18 cellular contexts compared by ENCODE assay signal in the genomic region with DNA sequence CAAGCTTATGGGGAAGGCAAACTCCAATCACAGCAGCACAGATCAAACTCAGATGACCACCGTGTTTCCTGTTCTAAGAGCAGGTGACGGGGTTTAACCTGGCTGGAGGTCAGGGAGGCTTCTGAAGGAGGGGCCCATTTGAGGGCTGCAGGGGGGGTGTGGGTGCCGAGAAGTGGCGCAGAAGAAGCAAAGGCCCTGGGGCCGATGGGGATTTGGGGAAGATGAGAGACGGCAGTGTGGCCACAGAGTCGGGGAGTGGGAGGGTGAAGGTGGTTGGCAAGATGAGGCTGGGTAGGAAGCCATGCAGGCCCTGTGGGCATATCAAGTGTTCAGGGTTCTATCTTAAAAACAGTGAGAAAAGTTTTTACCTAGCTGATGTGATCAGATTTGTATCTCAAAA.
DNase-seq lines count a peak whose midpoint lies in the region; ATAC-seq, FAIRE-seq and TF ChIP-seq lines count a peak whose summit lies in the region.
"Had no signal": no experiment of that assay in that cellular context is flagged by ENCODE, and none has a peak within 500 bp of the region (broad histone marks: within the 10 kb centered on the region; RNA-seq: fewer than 3 reads in every experiment).

No MANE protein-coding gene starts in this region.

- peaks cover 7% of the 10 kb centered on the region; the same call in 1 of the 2 replicates for H3K36me3 ChIP-seq in RWPE2 (ENCODE audit: low read depth)
- peaks cover 0 to 3% of the 10 kb centered on the region in 2 donors for H3K36me3 ChIP-seq in kidney (ENCODE audit: control insufficient read depth in 1 of 2, insufficient read depth in 2 of 2, low read length in 2 of 2)

- H3K27me3 Mint-ChIP-seq in activated T-cell treated with anti-CD3 and anti-CD28 coated beads, Interleukin-2, amount 50 U/mL, for 24 hours, result no peaks in the 10 kb centered on the region
- H3K27me3 Mint-ChIP-seq in stimulated activated memory B cell treated with anti-CD40 and anti-IgM and Interleukin-4, amounts not matched to agents 10 μg/mL and 1 μg/mL and 100 μg/mL, for 72 hours, result no peaks in the 10 kb centered on the region

- peak; percentile 22 for DNase-seq in activated T-cell treated with anti-CD3 and anti-CD28 coated beads, Interleukin-2, amount 50 U/mL, for 24 hours
- no peak for DNase-seq in activated T-cell treated with anti-CD3 and anti-CD28 coated beads, Interleukin-2, amount 50 U/mL, for 48 hours
- peak; percentile 34 for DNase-seq in RWPE2 (ENCODE audit: low spot score)
- no peak for DNase-seq in kidney
- DNase-seq in GM19239 (ENCODE audit: insufficient read length, low spot score), result no peak
- no peak for DNase-seq in NCI-H524 treated with DMSO at 0.1 percent for 48 hours (lab: John Stamatoyannopoulos, UW)
- no peak for DNase-seq in NCI-H2196 (lab: John Stamatoyannopoulos, UW; ENCODE audit: unreplicated experiment)
- DNase-seq: COR-L47, HFFc6, KG1, NCI-H1048, NCI-H1436 treated with DMSO at 0.1 percent for 48 hours, NCI-H2081 treated with DMSO at 0.1 percent for 48 hours, NCI-H510A treated with DMSO at 0.1 percent for 48 hours, PC-9 had no signal

- ATAC-seq in RWPE2 (ENCODE audit: low read depth), result no peak
- no peak for ATAC-seq in stimulated activated memory B cell treated with anti-CD40 and anti-IgM and Interleukin-4, amounts not matched to agents 10 μg/mL and 1 μg/mL and 100 μg/mL, for 72 hours
- ATAC-seq: GM23338 had no signal

- H3K4me3 Mint-ChIP-seq in activated T-cell treated with anti-CD3 and anti-CD28 coated beads, Interleukin-2, amount 50 U/mL, for 24 hours, result no peak overlapping the region
- no peak overlapping the region for H3K4me3 Mint-ChIP-seq in stimulated activated memory B cell treated with anti-CD40 and anti-IgM and Interleukin-4, amounts not matched to agents 10 μg/mL and 1 μg/mL and 100 μg/mL, for 72 hours
- H3K4me3 Mint-ChIP-seq: GM23338, HFFc6 had no signal

- no peaks in the 10 kb centered on the region for H3K27me3 ChIP-seq in RWPE2 (ENCODE audit: insufficient read depth, poor library complexity, severe bottlenecking)

- TF ChIP-seq CTCF in RWPE2 (IDR thresholded peaks at IDR 0.05; ENCODE audit: poor library complexity, severe bottlenecking), result no peak
- TF ChIP-seq CTCF in kidney (IDR thresholded peaks at IDR 0.05; ENCODE audit: borderline replicate concordance, extremely low read depth, insufficient read depth), result no peak

- no peaks in the 10 kb centered on the region for H3K9me3 Mint-ChIP-seq in activated T-cell treated with anti-CD3 and anti-CD28 coated beads, Interleukin-2, amount 50 U/mL, for 24 hours
- H3K9me3 Mint-ChIP-seq in stimulated activated memory B cell treated with anti-CD40 and anti-IgM and Interleukin-4, amounts not matched to agents 10 μg/mL and 1 μg/mL and 100 μg/mL, for 72 hours, result no peaks in the 10 kb centered on the region
- H3K9me3 Mint-ChIP-seq: GM23338, HFFc6 had no signal

- H3K9ac ChIP-seq in kidney (ENCODE audit: low read length in 2 of 2), result peak overlapping the region in 1 of 2 donors; percentile 51

- H3K4me3 ChIP-seq in RWPE2 (ENCODE audit: severe bottlenecking), result no peak overlapping the region
- H3K4me3 ChIP-seq in kidney (ENCODE audit: low read length in 2 of 2), result no peak overlapping the region
- H3K4me3 ChIP-seq: GM23338, PC-9 had no signal

- H3K9me3 ChIP-seq in RWPE2 (ENCODE audit: severe bottlenecking), result no peaks in the 10 kb centered on the region
- H3K9me3 ChIP-seq in kidney (ENCODE audit: control insufficient read depth in 1 of 2, low read length in 2 of 2), result no peaks in the 10 kb centered on the region

- H3K27ac ChIP-seq in RWPE2 (ENCODE audit: poor library complexity, severe bottlenecking) (no peak overlapping the region), kidney (ENCODE audit: low read depth in 2 of 2, low read length in 2 of 2) (peak overlapping the region; percentile 86 to 88)
- H3K27ac ChIP-seq: PC-9 had no signal

- intact Hi-C loops in kidney (cut with DNase I), result no loop called here

- H3K4me1 ChIP-seq in RWPE2 (ENCODE audit: insufficient read depth, poor library complexity, severe bottlenecking) (no peaks in the 10 kb centered on the region), kidney (ENCODE audit: control insufficient read depth in 1 of 2, insufficient read depth in 1 of 2, low read depth in 1 of 2, low read length in 2 of 2) (peaks cover 23 to 31% of the 10 kb centered on the region in 2 donors)

- H3K27ac Mint-ChIP-seq in activated T-cell treated with anti-CD3 and anti-CD28 coated beads, Interleukin-2, amount 50 U/mL, for 24 hours, result peak overlapping the region; percentile 45
- H3K27ac Mint-ChIP-seq in stimulated activated memory B cell treated with anti-CD40 and anti-IgM and Interleukin-4, amounts not matched to agents 10 μg/mL and 1 μg/mL and 100 μg/mL, for 72 hours, result peak overlapping the region; percentile 4
- H3K27ac Mint-ChIP-seq: GM23338, HFFc6 had no signal

- H3K36me3 Mint-ChIP-seq in activated T-cell treated with anti-CD3 and anti-CD28 coated beads, Interleukin-2, amount 50 U/mL, for 24 hours (ENCODE audit: low read depth), result peaks cover 72% of the 10 kb centered on the region
- H3K36me3 Mint-ChIP-seq in stimulated activated memory B cell treated with anti-CD40 and anti-IgM and Interleukin-4, amounts not matched to agents 10 μg/mL and 1 μg/mL and 100 μg/mL, for 72 hours, result peaks cover 65% of the 10 kb centered on the region

- no peak for FAIRE-seq in kidney (lab: Jason Lieb, UNC)
- no peak for FAIRE-seq in GM19239 (lab: Jason Lieb, UNC)
- FAIRE-seq: GM12892 had no signal

- peaks cover 38% of the 10 kb centered on the region for H3K4me1 Mint-ChIP-seq in activated T-cell treated with anti-CD3 and anti-CD28 coated beads, Interleukin-2, amount 50 U/mL, for 24 hours (ENCODE audit: low read depth)
- no peaks in the 10 kb centered on the region for H3K4me1 Mint-ChIP-seq in stimulated activated memory B cell treated with anti-CD40 and anti-IgM and Interleukin-4, amounts not matched to agents 10 μg/mL and 1 μg/mL and 100 μg/mL, for 72 hours

Comparison
In these comparisons a context has a peak if more than half of its experiments do, and no peak if none do; other contexts are left out.
1. DNase-seq: peak in activated T-cell treated with anti-CD3 and anti-CD28 coated beads, Interleukin-2, amount 50 U/mL, for 24 hours (single experiment) and RWPE2 (single experiment); none in activated T-cell treated with anti-CD3 and anti-CD28 coated beads, Interleukin-2, amount 50 U/mL, for 48 hours (0 of 2), kidney (single experiment), GM19239 (single experiment), NCI-H524 treated with DMSO at 0.1 percent for 48 hours (single experiment) and NCI-H2196 (single experiment).